8 cellular contexts compared by ENCODE assay signal in the genomic region with DNA sequence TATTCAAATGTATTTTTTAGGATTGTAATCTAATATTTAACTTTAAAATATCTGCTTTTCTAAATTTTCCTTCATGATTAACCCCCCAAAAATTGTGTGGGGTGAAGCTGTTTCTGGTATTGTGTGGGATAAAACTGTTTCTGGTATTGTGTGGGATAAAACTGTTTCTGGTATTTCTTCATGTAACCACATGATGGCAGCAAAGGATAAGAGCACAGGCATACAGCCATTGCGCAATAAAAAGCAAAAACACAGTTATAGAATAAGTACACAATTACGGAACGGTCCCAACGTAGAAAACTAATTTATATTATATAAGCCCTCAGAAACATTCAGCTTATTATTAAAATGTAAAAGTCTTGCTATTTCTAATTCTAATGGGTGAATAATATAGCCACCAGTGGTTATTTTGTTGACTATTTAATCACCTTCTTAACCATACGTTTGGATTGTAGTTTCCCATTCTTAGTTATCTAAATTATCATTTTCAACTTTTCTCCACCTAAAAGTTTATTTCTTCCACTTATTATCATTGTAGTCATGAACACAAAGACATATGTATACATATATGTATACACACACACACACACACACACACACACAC.
DNase-seq lines count a peak whose midpoint lies in the region; ATAC-seq and TF ChIP-seq lines count a peak whose summit lies in the region.

No MANE protein-coding gene starts in this region.

- H3K9me3 Mint-ChIP-seq in T-helper 2 cell treated with Interferon-gamma antibody and Interleukin-4, amounts not matched to agents 5 μg/mL and 100 μg/mL, for 36 hours = no peaks in the 10 kb centered on the region

- DNase-seq in Caki2 (ENCODE audit: low read depth) = peak; percentile 23
- peak; percentile 36 for DNase-seq in NCI-H69 (lab: John Stamatoyannopoulos, UW)
- DNase-seq in cerebellar cortex (ENCODE audit: low spot score) = peak; percentile 51
- DNase-seq in left lung = no peak
- DNase-seq in T-helper 2 cell treated with Interferon-gamma antibody and Interleukin-4, amounts not matched to agents 5 μg/mL and 100 μg/mL, for 36 hours (ENCODE audit: low spot score) = no peak
- no peak for DNase-seq in KG1 (lab: John Stamatoyannopoulos, UW)

- ATAC-seq in GM18867 (IDR thresholded peaks at IDR 0.05; ENCODE audit: unreplicated experiment) (peak; percentile 81), HG03064 (IDR thresholded peaks at IDR 0.05; ENCODE audit: low read depth, unreplicated experiment) (peak; percentile 78), left lung (peak; percentile 94)

- no peaks in the 10 kb centered on the region for H3K4me1 ChIP-seq in left lung

- H3K27me3 Mint-ChIP-seq in T-helper 2 cell treated with Interferon-gamma antibody and Interleukin-4, amounts not matched to agents 5 μg/mL and 100 μg/mL, for 36 hours (ENCODE audit: low read depth) = no peaks in the 10 kb centered on the region

- no peak overlapping the region for H3K4me3 ChIP-seq in left lung

- peak; percentile 53 to 77 for TF ChIP-seq CTCF in left lung (IDR thresholded peaks at IDR 0.05)

- H3K27ac ChIP-seq in left lung = no peak overlapping the region

- intact Hi-C loops in left lung (cut with DNase I) = loop anchor here in 1 of 2 donors (10.0 kb wide), 2 partner anchors 537 to 1047 kb away; no protein-coding TSS in a partner anchor

- no peaks in the 10 kb centered on the region for H3K4me1 Mint-ChIP-seq in T-helper 2 cell treated with Interferon-gamma antibody and Interleukin-4, amounts not matched to agents 5 μg/mL and 100 μg/mL, for 36 hours (ENCODE audit: low read depth)

- H3K4me3 Mint-ChIP-seq in T-helper 2 cell treated with Interferon-gamma antibody and Interleukin-4, amounts not matched to agents 5 μg/mL and 100 μg/mL, for 36 hours = no peak overlapping the region

- no peak overlapping the region for H3K27ac Mint-ChIP-seq in T-helper 2 cell treated with Interferon-gamma antibody and Interleukin-4, amounts not matched to agents 5 μg/mL and 100 μg/mL, for 36 hours

- H3K9me3 ChIP-seq in left lung = no peaks in the 10 kb centered on the region

- peaks cover 0 to 5% of the 10 kb centered on the region in 2 donors for H3K27me3 ChIP-seq in left lung

- no peaks in the 10 kb centered on the region for H3K36me3 Mint-ChIP-seq in T-helper 2 cell treated with Interferon-gamma antibody and Interleukin-4, amounts not matched to agents 5 μg/mL and 100 μg/mL, for 36 hours (ENCODE audit: low read depth)

- in situ Hi-C loops in Caki2 (cut with HindIII; ENCODE audit: low pct_unique_long_range_greater_than_20kb, low sequenced_read_pairs) = no loop called here

- H3K36me3 ChIP-seq in left lung = no peaks in the 10 kb centered on the region

Comparison
In these comparisons a context has a peak if more than half of its experiments do, and no peak if none do; other contexts are left out.
1. DNase-seq: peak in Caki2 (single experiment), NCI-H69 (single experiment) and cerebellar cortex (single experiment); none in left lung (0 of 2), T-helper 2 cell treated with Interferon-gamma antibody and Interleukin-4, amounts not matched to agents 5 μg/mL and 100 μg/mL, for 36 hours (single experiment) and KG1 (single experiment).
2. Peak in every context shown above with its lines, with median percentiles within 50 percentile points of each other: ATAC-seq.